9 cellular contexts compared by ENCODE assay signal in the genomic region with DNA sequence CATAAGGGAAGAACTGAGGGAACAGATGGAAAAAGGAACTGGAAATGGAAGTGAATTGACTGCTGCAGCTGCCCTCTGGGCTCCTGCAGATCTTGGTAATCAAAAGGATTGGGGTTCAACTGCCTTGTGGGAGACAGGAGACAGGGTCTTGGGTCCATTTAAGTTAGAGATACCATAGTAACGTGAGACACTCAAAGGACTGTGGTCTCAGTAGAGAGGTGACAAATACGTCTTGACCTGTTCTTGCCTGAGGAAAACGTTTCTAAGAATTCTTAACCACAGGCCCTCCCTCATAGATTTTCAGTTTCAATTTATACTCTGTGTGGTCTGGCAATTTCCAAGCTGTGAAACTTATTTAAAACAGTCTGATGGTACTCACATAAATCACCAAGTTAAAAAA.
A peak's percentile ranks its signal among the peaks of the same experiment; 100 is the strongest.
DNase-seq lines count a peak whose midpoint lies in the region; ATAC-seq and TF ChIP-seq lines count a peak whose summit lies in the region.
"Had no signal": no experiment of that assay in that cellular context is flagged by ENCODE, and none has a peak within 500 bp of the region (broad histone marks: within the 10 kb centered on the region; RNA-seq: fewer than 3 reads in every experiment).

No MANE protein-coding gene starts in this region.

- H4K20me1 ChIP-seq in OCI-LY7 (ENCODE audit: insufficient read depth, low read length), result no peaks in the 10 kb centered on the region; the same call in 1 of the 2 replicates

- peaks cover 27% of the 10 kb centered on the region for H3K36me3 Mint-ChIP-seq in nephron progenitor cell (ENCODE audit: low read depth)

- CTCF ChIA-PET in OCI-LY7 (lab: Charles Lee; ENCODE audit: unreplicated experiment), result no interaction called here

- TF ChIP-seq CTCF in OCI-LY7 (conservative IDR thresholded peaks at IDR 0.05; ENCODE audit: low read length) (no peak), mucosa of descending colon (IDR thresholded peaks at IDR 0.05) (no peak), nephron progenitor cell (IDR thresholded peaks at IDR 0.05) (no peak), psoas muscle (IDR thresholded peaks at IDR 0.05) (no peak)

- no peak overlapping the region for H2AFZ ChIP-seq in OCI-LY7 (ENCODE audit: low read length)

- intact Hi-C loops in OCI-LY7 (cut with micrococcal nuclease; ENCODE audit: unreplicated experiment), result no loop called here
- intact Hi-C loops in mucosa of descending colon (cut with DNase I, micrococcal nuclease), result no loop called here
- intact Hi-C loops in psoas muscle (cut with DNase I), result no loop called here

- H3K4me3 ChIP-seq in OCI-LY7 (ENCODE audit: low read depth, low read length, poor library complexity, severe bottlenecking), result no peak overlapping the region
- no peak overlapping the region for H3K4me3 ChIP-seq in mucosa of descending colon
- no peak overlapping the region for H3K4me3 ChIP-seq in psoas muscle

- H3K27me3 ChIP-seq in psoas muscle (ENCODE audit: insufficient read depth in 3 of 3, low read length in 2 of 3), result no peaks in the 10 kb centered on the region

- peak overlapping the region; percentile 21; the same call in 1 of the 2 replicates for H3K4me2 ChIP-seq in OCI-LY7 (ENCODE audit: low read length)

- H3K4me1 Mint-ChIP-seq in nephron progenitor cell, result peaks cover 16% of the 10 kb centered on the region

- BruUV-seq in OCI-LY7 (replicated peaks; lab: Mats Ljungman, UMichigan), result no TSS peak

- H3K27ac ChIP-seq in OCI-LY7 (ENCODE audit: low read depth, low read length, poor library complexity, severe bottlenecking), result no peak overlapping the region
- no peak overlapping the region for H3K27ac ChIP-seq in psoas muscle
- H3K27ac ChIP-seq: epithelial cell of prostate had no signal

- H3K9me3 ChIP-seq in OCI-LY7 (ENCODE audit: low read length) (no peaks in the 10 kb centered on the region), mucosa of descending colon (no peaks in the 10 kb centered on the region), psoas muscle (no peaks in the 10 kb centered on the region)

- peaks cover 28% of the 10 kb centered on the region for H3K36me3 ChIP-seq in OCI-LY7 (ENCODE audit: insufficient read depth, low read length)
- no peaks in the 10 kb centered on the region for H3K36me3 ChIP-seq in mucosa of descending colon (ENCODE audit: low read depth)
- no peaks in the 10 kb centered on the region for H3K36me3 ChIP-seq in psoas muscle (ENCODE audit: insufficient read depth in 1 of 2, low read depth in 1 of 2)

- ATAC-seq in GM18907 (IDR thresholded peaks at IDR 0.05; ENCODE audit: unreplicated experiment), result peak; percentile 96
- ATAC-seq in HG02763 (IDR thresholded peaks at IDR 0.05; ENCODE audit: unreplicated experiment), result peak; percentile 96
- peak; percentile 80 for ATAC-seq in mucosa of descending colon
- no peak for ATAC-seq in psoas muscle

- no peaks in the 10 kb centered on the region for H3K27me3 Mint-ChIP-seq in nephron progenitor cell (ENCODE audit: low read depth, poor library complexity)

- H3K9me2 ChIP-seq in OCI-LY7 (ENCODE audit: insufficient read depth, low read length), result no peaks in the 10 kb centered on the region

- H3K4me1 ChIP-seq in OCI-LY7 (ENCODE audit: insufficient read depth, low read length, poor library complexity, severe bottlenecking) (peaks cover 16% of the 10 kb centered on the region), mucosa of descending colon (ENCODE audit: low read depth) (no peaks in the 10 kb centered on the region), psoas muscle (no peaks in the 10 kb centered on the region)

- POLR2A ChIA-PET in OCI-LY7 (lab: Charles Lee), result no interaction called here

- no peak overlapping the region for H3K4me3 Mint-ChIP-seq in nephron progenitor cell

- no peaks in the 10 kb centered on the region for H3K9me3 Mint-ChIP-seq in nephron progenitor cell

- DNase-seq in OCI-LY7 (ENCODE audit: low spot score) (peak; percentile 14), mucosa of descending colon (peak in 1 of 3 donors; percentile 5), nephron progenitor cell (no peak), psoas muscle (no peak), cerebellar cortex (ENCODE audit: low spot score) (no peak)
- DNase-seq in effector CD8-positive, alpha-beta T cell (lab: John Stamatoyannopoulos, UW), result no peak

- no peaks in the 10 kb centered on the region for H3K79me2 ChIP-seq in OCI-LY7 (ENCODE audit: insufficient read depth, low read depth, low read length)

- WGBS in psoas muscle, 3 donors, result 72 to 78% (median 73%) methylated on average over 3 of the region's 3 CpGs

- H3K27ac Mint-ChIP-seq in nephron progenitor cell, result no peak overlapping the region

Comparison
In these comparisons a context has a peak if more than half of its experiments do, and no peak if none do; other contexts are left out.
1. ATAC-seq: peak in GM18907 (single experiment), HG02763 (single experiment) and mucosa of descending colon (single experiment); none in psoas muscle (0 of 4).